6 cellular contexts compared by ENCODE assay signal in genomic region chr16:25433388-25433787, GRCh38.
"Had no signal": no experiment of that assay in that cellular context is flagged by ENCODE, and none has a peak within 500 bp of the region (broad histone marks: within the 10 kb centered on the region; RNA-seq: fewer than 3 reads in every experiment).

No MANE protein-coding gene starts in this region.

- H3K27ac ChIP-seq: HL-60 had no signal

- H3K4me3 ChIP-seq: K562 had no signal

- ATAC-seq: K562 had no signal

- FAIRE-seq: HTR-8/SVneo, K562 had no signal

- DNase-seq: IMR-90, KBM-7, KG1 had no signal
